8 cellular contexts compared by ENCODE assay signal in genomic region chr14:104799239-104799599, GRCh38. TPM values are rescaled to one million over a fixed set of nuclear protein-coding genes. Genes with fewer than 3 reads are reported as not detected.
DNase-seq lines count a peak whose midpoint lies in the region; ATAC-seq, FAIRE-seq and TF ChIP-seq lines count a peak whose summit lies in the region.
"Had no signal": no experiment of that assay in that cellular context is flagged by ENCODE, and none has a peak within 500 bp of the region (broad histone marks: within the 10 kb centered on the region; RNA-seq: fewer than 3 reads in every experiment).

No MANE protein-coding gene starts in this region.

- H3K27ac ChIP-seq in HEK293 (ENCODE audit: extremely low read depth, low read depth, low read length) (no peak overlapping the region; the same call in 1 of the 2 replicates), HepG2 (ENCODE audit: extremely low read length, insufficient read depth, low read length) (peak overlapping the region; percentile 74)

- in situ Hi-C loops in HepG2 (cut with HindIII; ENCODE audit: extremely low pct_ligation_motif_present, low pct_unique_long_range_greater_than_20kb) = no loop called here

- peaks cover 10% of the 10 kb centered on the region for H3K27me3 Mint-ChIP-seq in activated T-helper 1 cell treated with anti-CD3 and anti-CD28 coated beads, Interleukin-12 subunit alpha, Interleukin-12 subunit beta, Interleukin-2, Interleukin-4 antibody, amounts not matched to agents 30 ng/mL and 10 ng/mL and 1 ng/mL, durations not matched to agents 14 hours and 24 hours and 36 hours (ENCODE audit: insufficient read depth)
- H3K27me3 Mint-ChIP-seq in stimulated activated memory B cell treated with anti-CD40 and anti-IgM and Interleukin-4, amounts not matched to agents 10 μg/mL and 1 μg/mL and 100 μg/mL, for 72 hours = no peaks in the 10 kb centered on the region

- FAIRE-seq in HepG2 (lab: Jason Lieb, UNC) = peak; percentile 26
- FAIRE-seq: islet of Langerhans had no signal

- peaks cover 8% of the 10 kb centered on the region for H3K79me2 ChIP-seq in HepG2 (ENCODE audit: insufficient read depth, low read length)

- CTCF ChIA-PET in HEK293 (lab: Yijun Ruan, JAX) (interaction anchor here (1.0 kb wide), 1 partner anchor 30 kb away, joined by 4 read pairs; no protein-coding TSS in a partner anchor), HepG2 (lab: Yijun Ruan, JAX; ENCODE audit: low intra/inter-chr PET ratio, low total read pairs) (no interaction called here)

- 1% methylated on average over 5 of the region's 7 CpGs for WGBS in HepG2 (ENCODE audit: low lambda C conversion rate)

- no peak for DNase-seq in activated T-helper 1 cell treated with anti-CD3 and anti-CD28 coated beads, Interleukin-12 subunit alpha, Interleukin-12 subunit beta, Interleukin-2, Interleukin-4 antibody, amounts not matched to agents 30 ng/mL and 10 ng/mL and 1 ng/mL, durations not matched to agents 14 hours and 24 hours and 36 hours (ENCODE audit: low spot score)
- no peak for DNase-seq in HepG2 (ENCODE audit: low spot score)
- no peak for DNase-seq in NCI-H1417 (lab: John Stamatoyannopoulos, UW)
- no peak for DNase-seq in mucosa of gallbladder (ENCODE audit: low spot score)
- no peak for DNase-seq in DMS 273 treated with DMSO at 0.1 percent for 48 hours (lab: John Stamatoyannopoulos, UW)

- H3K9me3 ChIP-seq in HEK293 (ENCODE audit: control insufficient read depth, insufficient read depth, low read depth, low read length) (no peaks in the 10 kb centered on the region), HepG2 (ENCODE audit: low read length) (no peaks in the 10 kb centered on the region)

- H2AFZ ChIP-seq in HepG2 (ENCODE audit: low read length) = no peak overlapping the region

- intact Hi-C loops in activated T-helper 1 cell treated with anti-CD3 and anti-CD28 coated beads, Interleukin-12 subunit alpha, Interleukin-12 subunit beta, Interleukin-2, Interleukin-4 antibody, amounts not matched to agents 30 ng/mL and 10 ng/mL and 1 ng/mL, durations not matched to agents 14 hours and 24 hours and 36 hours (cut with micrococcal nuclease) = loop anchor here (10.0 kb wide), 1 partner anchor 516 kb away; the partner anchor contains the start of gene PACS2
- intact Hi-C loops in HepG2 (cut with micrococcal nuclease; ENCODE audit: unreplicated experiment) = no loop called here

- no TSS peak for BruUV-seq in HepG2 (replicated peaks; lab: Mats Ljungman, UMichigan)

- H3K27ac Mint-ChIP-seq in activated T-helper 1 cell treated with anti-CD3 and anti-CD28 coated beads, Interleukin-12 subunit alpha, Interleukin-12 subunit beta, Interleukin-2, Interleukin-4 antibody, amounts not matched to agents 30 ng/mL and 10 ng/mL and 1 ng/mL, durations not matched to agents 14 hours and 24 hours and 36 hours = peak overlapping the region; percentile 66
- peak overlapping the region; percentile 40 for H3K27ac Mint-ChIP-seq in stimulated activated memory B cell treated with anti-CD40 and anti-IgM and Interleukin-4, amounts not matched to agents 10 μg/mL and 1 μg/mL and 100 μg/mL, for 72 hours

- peak overlapping the region; percentile 61 for H3K4me3 Mint-ChIP-seq in activated T-helper 1 cell treated with anti-CD3 and anti-CD28 coated beads, Interleukin-12 subunit alpha, Interleukin-12 subunit beta, Interleukin-2, Interleukin-4 antibody, amounts not matched to agents 30 ng/mL and 10 ng/mL and 1 ng/mL, durations not matched to agents 14 hours and 24 hours and 36 hours
- H3K4me3 Mint-ChIP-seq in stimulated activated memory B cell treated with anti-CD40 and anti-IgM and Interleukin-4, amounts not matched to agents 10 μg/mL and 1 μg/mL and 100 μg/mL, for 72 hours = peak overlapping the region; percentile 14

- no peaks in the 10 kb centered on the region for H3K9me3 Mint-ChIP-seq in activated T-helper 1 cell treated with anti-CD3 and anti-CD28 coated beads, Interleukin-12 subunit alpha, Interleukin-12 subunit beta, Interleukin-2, Interleukin-4 antibody, amounts not matched to agents 30 ng/mL and 10 ng/mL and 1 ng/mL, durations not matched to agents 14 hours and 24 hours and 36 hours
- H3K9me3 Mint-ChIP-seq in stimulated activated memory B cell treated with anti-CD40 and anti-IgM and Interleukin-4, amounts not matched to agents 10 μg/mL and 1 μg/mL and 100 μg/mL, for 72 hours = no peaks in the 10 kb centered on the region

- H3K36me3 ChIP-seq in HEK293 (ENCODE audit: control insufficient read depth in 2 of 2, insufficient read depth in 1 of 2, low read length in 2 of 2) (no peaks in the 10 kb centered on the region), HepG2 (replicated peaks in 1 of 2; ENCODE audit: control insufficient read depth in 1 of 2, insufficient read depth in 2 of 2, low read length in 2 of 2) (no peaks in the 10 kb centered on the region)

- TF ChIP-seq POLR2A in HepG2 (IDR thresholded peaks at IDR 0.05; ENCODE audit: insufficient read depth in 1 of 2, low read depth in 2 of 2, low read length in 2 of 2) = no peak

- TF ChIP-seq RAD21 in HepG2 (CRISPR knock-in tag; IDR thresholded peaks at IDR 0.05) = no peak

- no peak for TF ChIP-seq CTCF in HEK293 (tag by site-specific recombination; IDR thresholded peaks at IDR 0.05)
- TF ChIP-seq CTCF in HepG2 (CRISPR knock-in tag; IDR thresholded peaks at IDR 0.05) = no peak

- peak overlapping the region; percentile 100 for H3K4me2 ChIP-seq in HepG2 (ENCODE audit: low read depth, low read length)

- H3K4me1 ChIP-seq in HEK293 (ENCODE audit: control insufficient read depth, insufficient read depth, low read length) (peaks cover 7% of the 10 kb centered on the region), HepG2 (ENCODE audit: insufficient read depth, low read length) (peaks cover 60% of the 10 kb centered on the region)

- TF ChIP-seq EP300 in HepG2 (IDR thresholded peaks at IDR 0.05; ENCODE audit: low read depth in 2 of 2, low read length in 2 of 2) = no peak
- TF ChIP-seq EP300 in HepG2 (CRISPR knock-in tag; IDR thresholded peaks at IDR 0.05; ENCODE audit: borderline replicate concordance) = no peak

- POLR2A ChIA-PET in HEK293 (lab: Yijun Ruan, JAX) = no interaction called here
- POLR2A ChIA-PET in HepG2 (lab: Yijun Ruan, JAX) = interaction anchor here (4.1 kb wide), 1 partner anchor 32 kb away, joined by 23 read pairs; no protein-coding TSS in a partner anchor

- no peaks in the 10 kb centered on the region for H3K27me3 ChIP-seq in HepG2 (ENCODE audit: control insufficient read depth in 1 of 2, insufficient read depth in 2 of 2, low read length in 2 of 2)

- peaks cover under 1% of the 10 kb centered on the region; the same call in 1 of the 2 replicates for H4K20me1 ChIP-seq in HepG2 (ENCODE audit: insufficient read depth, low read length)

- peaks cover 21% of the 10 kb centered on the region for H3K4me1 Mint-ChIP-seq in activated T-helper 1 cell treated with anti-CD3 and anti-CD28 coated beads, Interleukin-12 subunit alpha, Interleukin-12 subunit beta, Interleukin-2, Interleukin-4 antibody, amounts not matched to agents 30 ng/mL and 10 ng/mL and 1 ng/mL, durations not matched to agents 14 hours and 24 hours and 36 hours (ENCODE audit: low read depth)
- peaks cover 70% of the 10 kb centered on the region for H3K4me1 Mint-ChIP-seq in stimulated activated memory B cell treated with anti-CD40 and anti-IgM and Interleukin-4, amounts not matched to agents 10 μg/mL and 1 μg/mL and 100 μg/mL, for 72 hours

- peaks cover 3% of the 10 kb centered on the region for H3K36me3 Mint-ChIP-seq in activated T-helper 1 cell treated with anti-CD3 and anti-CD28 coated beads, Interleukin-12 subunit alpha, Interleukin-12 subunit beta, Interleukin-2, Interleukin-4 antibody, amounts not matched to agents 30 ng/mL and 10 ng/mL and 1 ng/mL, durations not matched to agents 14 hours and 24 hours and 36 hours (ENCODE audit: low read depth)
- H3K36me3 Mint-ChIP-seq in stimulated activated memory B cell treated with anti-CD40 and anti-IgM and Interleukin-4, amounts not matched to agents 10 μg/mL and 1 μg/mL and 100 μg/mL, for 72 hours = no peaks in the 10 kb centered on the region

- H3K4me3 ChIP-seq in HEK293 (ENCODE audit: low read depth, low read length) (no peak overlapping the region), HepG2 (replicated peaks in 1 of 3; ENCODE audit: insufficient read depth in 1 of 3, low read depth in 2 of 3, low read length in 3 of 3) (peak overlapping the region; percentile 12 to 92 (median 82); a peak in 5 of 6 replicates)

- H3K9ac ChIP-seq in HepG2 (ENCODE audit: insufficient read depth, low read depth, low read length) = peak overlapping the region; percentile 83

- no peak for ATAC-seq in HepG2
- no peak for ATAC-seq in stimulated activated memory B cell treated with anti-CD40 and anti-IgM and Interleukin-4, amounts not matched to agents 10 μg/mL and 1 μg/mL and 100 μg/mL, for 72 hours

RNA-seq across cellular contexts. Expression of gene ZBTB42, which starts 1.7 kb away (rescaled TPM):
- total RNA-seq in activated T-helper 1 cell treated with anti-CD3 and anti-CD28 coated beads, Interleukin-12 subunit alpha, Interleukin-12 subunit beta, Interleukin-2, Interleukin-4 antibody, amounts not matched to agents 30 ng/mL and 10 ng/mL and 1 ng/mL, durations not matched to agents 14 hours and 24 hours and 36 hours = 5.9 and 6.1 TPM in 2 replicates
- total RNA-seq in HepG2 (2016; rRNA removed; fragmentation: Illumina TruSeq; extraction: Trizol) (3.2 and 4.2 TPM in 2 replicates), mucosa of gallbladder (10.3 TPM)
- total RNA-seq in HepG2 (2016; cell fraction: cytosol; rRNA removed; fragmentation: Illumina TruSeq; extraction: Trizol; ENCODE audit: low read depth) = 1.2 and 1.6 TPM in 2 replicates
- total RNA-seq in HepG2 (2016; cell fraction: insoluble cytoplasmic fraction; rRNA removed; fragmentation: Illumina TruSeq; extraction: Trizol) = 2.4 and 3.9 TPM in 2 replicates
- 4.3 and 4.4 TPM in 2 replicates for total RNA-seq in HepG2 (2016; cell fraction: membrane; rRNA removed; fragmentation: Illumina TruSeq; extraction: Trizol)
- total RNA-seq in HepG2 (2016; cell fraction: nucleus; rRNA removed; fragmentation: Illumina TruSeq; extraction: Trizol) = 3.6 and 4.2 TPM in 2 replicates
- 2.8 and 4.0 TPM in 2 replicates for polyA plus RNA-seq in HepG2 (2011; rRNA removed)
- 3.7 and 4.3 TPM in 2 replicates for polyA plus RNA-seq in HepG2 (2011; cell fraction: cytosol; rRNA removed)
- polyA plus RNA-seq in HepG2 (2011; cell fraction: nucleus; rRNA removed) = 7.2 and 7.5 TPM in 2 replicates
- 3.6 and 4.3 TPM in 2 replicates for polyA plus RNA-seq in HepG2 (2012)
- 1.0 and 1.1 TPM in 2 replicates for polyA plus RNA-seq in HepG2 (2016; cell fraction: cytosol; fragmentation: Illumina TruSeq; extraction: Trizol; ENCODE audit: low read depth)
- polyA plus RNA-seq in HepG2 (2016; cell fraction: insoluble cytoplasmic fraction; fragmentation: Illumina TruSeq; extraction: Trizol; ENCODE audit: low read depth) = 2.3 and 2.7 TPM in 2 replicates
- 3.4 and 3.5 TPM in 2 replicates for polyA plus RNA-seq in HepG2 (2016; cell fraction: membrane; fragmentation: Illumina TruSeq; extraction: Trizol; ENCODE audit: low read depth)
- 2.8 and 3.1 TPM in 2 replicates for polyA plus RNA-seq in HepG2 (2016; cell fraction: nucleus; fragmentation: Illumina TruSeq; extraction: Trizol; ENCODE audit: insufficient read depth, low read depth)
- 6.6 and 17.0 TPM in 2 replicates for polyA minus RNA-seq in HepG2 (2011; rRNA and poly(A)+ RNA removed; ENCODE audit: low replicate concordance)
- 6.2 and 8.1 TPM in 2 replicates for polyA minus RNA-seq in HepG2 (2011; cell fraction: cytosol; rRNA and poly(A)+ RNA removed)
- polyA minus RNA-seq in HepG2 (2011; cell fraction: nucleus; rRNA and poly(A)+ RNA removed) = 8.2 TPM in 2 replicates

RNA-seq across cellular contexts. Expression of gene AKT1, which starts 3.7 kb away (rescaled TPM):
- 137 and 140 TPM in 2 replicates for total RNA-seq in activated T-helper 1 cell treated with anti-CD3 and anti-CD28 coated beads, Interleukin-12 subunit alpha, Interleukin-12 subunit beta, Interleukin-2, Interleukin-4 antibody, amounts not matched to agents 30 ng/mL and 10 ng/mL and 1 ng/mL, durations not matched to agents 14 hours and 24 hours and 36 hours
- total RNA-seq in HepG2 (2016; rRNA removed; fragmentation: Illumina TruSeq; extraction: Trizol) (85.7 and 96.2 TPM in 2 replicates), mucosa of gallbladder (166 TPM)
- 66.8 and 84.2 TPM in 2 replicates for total RNA-seq in HepG2 (2016; cell fraction: cytosol; rRNA removed; fragmentation: Illumina TruSeq; extraction: Trizol; ENCODE audit: low read depth)
- 76.8 and 97.9 TPM in 2 replicates for total RNA-seq in HepG2 (2016; cell fraction: insoluble cytoplasmic fraction; rRNA removed; fragmentation: Illumina TruSeq; extraction: Trizol)
- 171 and 190 TPM in 2 replicates for total RNA-seq in HepG2 (2016; cell fraction: membrane; rRNA removed; fragmentation: Illumina TruSeq; extraction: Trizol)
- total RNA-seq in HepG2 (2016; cell fraction: nucleus; rRNA removed; fragmentation: Illumina TruSeq; extraction: Trizol) = 48.2 and 57.1 TPM in 2 replicates
- 116 and 135 TPM in 2 replicates for polyA plus RNA-seq in HepG2 (2011; rRNA removed)
- polyA plus RNA-seq in HepG2 (2011; cell fraction: cytosol; rRNA removed) = 114 and 136 TPM in 2 replicates
- 362 and 435 TPM in 2 replicates for polyA plus RNA-seq in HepG2 (2011; cell fraction: nucleus; rRNA removed)
- polyA plus RNA-seq in HepG2 (2012) = 58.6 and 80.7 TPM in 2 replicates
- 81.6 and 107 TPM in 2 replicates for polyA plus RNA-seq in HepG2 (2016; cell fraction: cytosol; fragmentation: Illumina TruSeq; extraction: Trizol; ENCODE audit: low read depth)
- polyA plus RNA-seq in HepG2 (2016; cell fraction: insoluble cytoplasmic fraction; fragmentation: Illumina TruSeq; extraction: Trizol; ENCODE audit: low read depth) = 105 and 119 TPM in 2 replicates
- polyA plus RNA-seq in HepG2 (2016; cell fraction: membrane; fragmentation: Illumina TruSeq; extraction: Trizol; ENCODE audit: low read depth) = 182 and 194 TPM in 2 replicates
- 146 and 159 TPM in 2 replicates for polyA plus RNA-seq in HepG2 (2016; cell fraction: nucleus; fragmentation: Illumina TruSeq; extraction: Trizol; ENCODE audit: insufficient read depth, low read depth)
- polyA minus RNA-seq in HepG2 (2011; rRNA and poly(A)+ RNA removed; ENCODE audit: low replicate concordance) = 159 and 183 TPM in 2 replicates
- polyA minus RNA-seq in HepG2 (2011; cell fraction: cytosol; rRNA and poly(A)+ RNA removed) = 76.1 and 78.3 TPM in 2 replicates
- 46.7 and 48.0 TPM in 2 replicates for polyA minus RNA-seq in HepG2 (2011; cell fraction: nucleus; rRNA and poly(A)+ RNA removed)

RNA-seq across cellular contexts. Expression of gene SIVA1, which starts 46.3 kb away (rescaled TPM):
- total RNA-seq in activated T-helper 1 cell treated with anti-CD3 and anti-CD28 coated beads, Interleukin-12 subunit alpha, Interleukin-12 subunit beta, Interleukin-2, Interleukin-4 antibody, amounts not matched to agents 30 ng/mL and 10 ng/mL and 1 ng/mL, durations not matched to agents 14 hours and 24 hours and 36 hours = 111 and 113 TPM in 2 replicates
- total RNA-seq in HepG2 (2016; rRNA removed; fragmentation: Illumina TruSeq; extraction: Trizol) = 153 and 186 TPM in 2 replicates
- 171 and 229 TPM in 2 replicates for total RNA-seq in HepG2 (2016; cell fraction: cytosol; rRNA removed; fragmentation: Illumina TruSeq; extraction: Trizol; ENCODE audit: low read depth)
- 166 and 191 TPM in 2 replicates for total RNA-seq in HepG2 (2016; cell fraction: insoluble cytoplasmic fraction; rRNA removed; fragmentation: Illumina TruSeq; extraction: Trizol)
- total RNA-seq in HepG2 (2016; cell fraction: membrane; rRNA removed; fragmentation: Illumina TruSeq; extraction: Trizol) = 186 and 219 TPM in 2 replicates
- 86.2 and 101 TPM in 2 replicates for total RNA-seq in HepG2 (2016; cell fraction: nucleus; rRNA removed; fragmentation: Illumina TruSeq; extraction: Trizol)
- 123 and 142 TPM in 2 replicates for polyA plus RNA-seq in HepG2 (2011; rRNA removed)
- 108 and 239 TPM in 2 replicates for polyA plus RNA-seq in HepG2 (2011; cell fraction: cytosol; rRNA removed)
- polyA plus RNA-seq in HepG2 (2011; cell fraction: nucleus; rRNA removed) = 125 and 162 TPM in 2 replicates
- polyA plus RNA-seq in HepG2 (2012) = 61.3 and 68.1 TPM in 2 replicates
- 162 and 202 TPM in 2 replicates for polyA plus RNA-seq in HepG2 (2016; cell fraction: cytosol; fragmentation: Illumina TruSeq; extraction: Trizol; ENCODE audit: low read depth)
- polyA plus RNA-seq in HepG2 (2016; cell fraction: insoluble cytoplasmic fraction; fragmentation: Illumina TruSeq; extraction: Trizol; ENCODE audit: low read depth) = 128 and 130 TPM in 2 replicates
- 134 and 168 TPM in 2 replicates for polyA plus RNA-seq in HepG2 (2016; cell fraction: membrane; fragmentation: Illumina TruSeq; extraction: Trizol; ENCODE audit: low read depth)
- 129 and 133 TPM in 2 replicates for polyA plus RNA-seq in HepG2 (2016; cell fraction: nucleus; fragmentation: Illumina TruSeq; extraction: Trizol; ENCODE audit: insufficient read depth, low read depth)
- polyA minus RNA-seq in HepG2 (2011; rRNA and poly(A)+ RNA removed; ENCODE audit: low replicate concordance) = 49.5 and 64.5 TPM in 2 replicates
- 22.7 and 31.5 TPM in 2 replicates for polyA minus RNA-seq in HepG2 (2011; cell fraction: cytosol; rRNA and poly(A)+ RNA removed)
- polyA minus RNA-seq in HepG2 (2011; cell fraction: nucleus; rRNA and poly(A)+ RNA removed) = 17.3 and 18.4 TPM in 2 replicates
- total RNA-seq in mucosa of gallbladder = 80.6 TPM

Comparison
In these comparisons a context has a peak if more than half of its experiments do, and no peak if none do; other contexts are left out.
1. Of the 63 proteins assayed by ChIP-seq in both HepG2 and HEK293: peak only in HepG2: none; only in HEK293: SP2; in both: none; in neither: 62.